13 cellular contexts compared by ENCODE assay signal in genomic region chr12:108667349-108667748, GRCh38. TPM values are rescaled to one million over a fixed set of nuclear protein-coding genes. Genes with fewer than 3 reads are reported as not detected.
A peak's percentile ranks its signal among the peaks of the same experiment; 100 is the strongest.
DNase-seq lines count a peak whose midpoint lies in the region; ATAC-seq and TF ChIP-seq lines count a peak whose summit lies in the region.
"Had no signal": no experiment of that assay in that cellular context is flagged by ENCODE, and none has a peak within 500 bp of the region (broad histone marks: within the 10 kb centered on the region; RNA-seq: fewer than 3 reads in every experiment).

No MANE protein-coding gene starts in this region.

- TF ChIP-seq CTCF in brain (conservative IDR thresholded peaks at IDR 0.05): no peak

- H3K9me3 Mint-ChIP-seq in IgD-negative memory B cell (no peaks in the 10 kb centered on the region), brain (no peaks in the 10 kb centered on the region)
- H3K9me3 Mint-ChIP-seq in naive thymus-derived CD4-positive, alpha-beta T cell: no peaks in the 10 kb centered on the region
- H3K9me3 Mint-ChIP-seq in activated T-cell treated with anti-CD3 and anti-CD28 coated beads, Interleukin-2, amount 50 U/mL, for 4 hours: no peaks in the 10 kb centered on the region
- H3K9me3 Mint-ChIP-seq: activated CD4-positive, alpha-beta memory T cell treated with anti-CD3 and anti-CD28 coated beads for 36 hours had no signal

- peaks cover 0 to 3% of the 10 kb centered on the region in 2 donors for H3K4me1 ChIP-seq in naive thymus-derived CD4-positive, alpha-beta T cell (ENCODE audit: control insufficient read depth in 2 of 2, insufficient read depth in 2 of 2, low read length in 2 of 2)

- no peak overlapping the region for H3K4me3 ChIP-seq in naive thymus-derived CD4-positive, alpha-beta T cell (ENCODE audit: low read length)

- H3K27ac Mint-ChIP-seq in IgD-negative memory B cell (peak overlapping the region in 2 of 3 donors; percentile 19 to 79), brain (peak overlapping the region; percentile 76 to 96 (median 81))
- no peak overlapping the region for H3K27ac Mint-ChIP-seq in naive thymus-derived CD4-positive, alpha-beta T cell
- H3K27ac Mint-ChIP-seq: activated CD4-positive, alpha-beta memory T cell treated with anti-CD3 and anti-CD28 coated beads for 36 hours had no signal

- intact Hi-C loops in naive thymus-derived CD4-positive, alpha-beta T cell (cut with micrococcal nuclease): loop anchor here in 1 of 2 donors (10.0 kb wide), 1 partner anchor 717 kb away; no protein-coding TSS in a partner anchor

- peak overlapping the region in 3 of 4 donors; percentile 0 to 67 (median 14) for H3K4me3 Mint-ChIP-seq in IgD-negative memory B cell
- H3K4me3 Mint-ChIP-seq in brain: peak overlapping the region in 2 of 5 experiments; percentile 11 to 24
- H3K4me3 Mint-ChIP-seq in naive thymus-derived CD4-positive, alpha-beta T cell: no peak overlapping the region
- H3K4me3 Mint-ChIP-seq in activated T-cell treated with anti-CD3 and anti-CD28 coated beads, Interleukin-2, amount 50 U/mL, for 4 hours: no peak overlapping the region
- H3K4me3 Mint-ChIP-seq: activated CD4-positive, alpha-beta memory T cell treated with anti-CD3 and anti-CD28 coated beads for 36 hours had no signal

- H3K4me1 Mint-ChIP-seq in IgD-negative memory B cell (peaks cover 38 to 54% (median 48%) of the 10 kb centered on the region in 3 donors), brain (peaks cover 89% of the 10 kb centered on the region)
- peaks cover 5 to 17% (median 12%) of the 10 kb centered on the region in 7 donors for H3K4me1 Mint-ChIP-seq in naive thymus-derived CD4-positive, alpha-beta T cell
- H3K4me1 Mint-ChIP-seq in activated T-cell treated with anti-CD3 and anti-CD28 coated beads, Interleukin-2, amount 50 U/mL, for 4 hours (ENCODE audit: low read depth): peaks cover 19% of the 10 kb centered on the region

- ATAC-seq in naive thymus-derived CD4-positive, alpha-beta T cell: peak; percentile 65
- ATAC-seq in GM21825 (IDR thresholded peaks at IDR 0.05; ENCODE audit: unreplicated experiment) (no peak), HG02938 (IDR thresholded peaks at IDR 0.05; ENCODE audit: unreplicated experiment) (no peak)
- ATAC-seq in activated T-cell treated with anti-CD3 and anti-CD28 coated beads, Interleukin-2, amount 50 U/mL, for 4 hours: no peak
- ATAC-seq: stimulated activated naive CD8-positive, alpha-beta T cell treated with anti-CD3 and anti-CD28 coated beads, Interleukin-15, Interleukin-2, amounts not matched to agents 100 U/mL and 50 U/mL, for 24 hours had no signal

- H3K27me3 Mint-ChIP-seq in IgD-negative memory B cell (no peaks in the 10 kb centered on the region), brain (no peaks in the 10 kb centered on the region)
- no peaks in the 10 kb centered on the region for H3K27me3 Mint-ChIP-seq in naive thymus-derived CD4-positive, alpha-beta T cell
- H3K27me3 Mint-ChIP-seq in activated T-cell treated with anti-CD3 and anti-CD28 coated beads, Interleukin-2, amount 50 U/mL, for 4 hours (ENCODE audit: low read depth): no peaks in the 10 kb centered on the region
- H3K27me3 Mint-ChIP-seq: activated CD4-positive, alpha-beta memory T cell treated with anti-CD3 and anti-CD28 coated beads for 36 hours had no signal

- DNase-seq in AML-193 (lab: John Stamatoyannopoulos, UW) (peak; percentile 31 to 47), AG20443 (ENCODE audit: low spot score) (no peak)
- no peak for DNase-seq in naive thymus-derived CD4-positive, alpha-beta T cell
- no peak for DNase-seq in activated T-cell treated with anti-CD3 and anti-CD28 coated beads, Interleukin-2, amount 50 U/mL, for 4 hours
- DNase-seq: activated CD4-positive, alpha-beta memory T cell treated with anti-CD3 and anti-CD28 coated beads for 36 hours; left cardiac atrium; NCI-H1694 treated with DMSO at 0.1 percent for 48 hours; SHP77; stimulated activated naive CD8-positive, alpha-beta T cell treated with anti-CD3 and anti-CD28 coated beads, Interleukin-15, Interleukin-2, amounts not matched to agents 100 U/mL and 50 U/mL, for 24 hours had no signal

- CTCF ChIA-PET in naive thymus-derived CD4-positive, alpha-beta T cell (lab: Charles Lee): interaction anchor here (1.2 to 6.5 kb wide), 6 partner anchors 12 to 139 kb away, joined by 3 to 145 read pairs (median 4); no protein-coding TSS in a partner anchor

- no peak overlapping the region for H3K27ac ChIP-seq in naive thymus-derived CD4-positive, alpha-beta T cell (ENCODE audit: low read depth, low read length)

- peaks cover 8% of the 10 kb centered on the region for H3K36me3 Mint-ChIP-seq in IgD-negative memory B cell
- H3K36me3 Mint-ChIP-seq in brain: peaks cover 36% of the 10 kb centered on the region
- no peaks in the 10 kb centered on the region for H3K36me3 Mint-ChIP-seq in naive thymus-derived CD4-positive, alpha-beta T cell
- H3K36me3 Mint-ChIP-seq in activated T-cell treated with anti-CD3 and anti-CD28 coated beads, Interleukin-2, amount 50 U/mL, for 4 hours (ENCODE audit: insufficient read depth): no peaks in the 10 kb centered on the region
- H3K36me3 Mint-ChIP-seq: activated CD4-positive, alpha-beta memory T cell treated with anti-CD3 and anti-CD28 coated beads for 36 hours had no signal

- no peaks in the 10 kb centered on the region for H3K9me3 ChIP-seq in naive thymus-derived CD4-positive, alpha-beta T cell (ENCODE audit: control insufficient read depth in 2 of 3, low read length in 3 of 3)

- POLR2A ChIA-PET in naive thymus-derived CD4-positive, alpha-beta T cell (lab: Charles Lee): interaction anchor here (1.9 kb wide), 1 partner anchor 136 kb away, joined by 6 read pairs; no protein-coding TSS in a partner anchor

- no peaks in the 10 kb centered on the region for H3K27me3 ChIP-seq in naive thymus-derived CD4-positive, alpha-beta T cell (ENCODE audit: control insufficient read depth in 2 of 2, insufficient read depth in 2 of 2, low read length in 2 of 2)

- H3K36me3 ChIP-seq in naive thymus-derived CD4-positive, alpha-beta T cell (ENCODE audit: control insufficient read depth in 2 of 3, insufficient read depth in 3 of 3, low read length in 3 of 3): no peaks in the 10 kb centered on the region

RNA-seq across cellular contexts. Expression of gene SELPLG, which starts 33.7 kb away (rescaled TPM):
- polyA plus RNA-seq in IgD-negative memory B cell: 37.0 TPM
- 8.1 TPM for polyA plus RNA-seq in brain (ENCODE audit: insufficient read depth, low read depth, low replicate concordance)
- 100 to 1,000 TPM in 4 of 5 experiments, 10 to 100 TPM in 1; 54.3 to 217 (median 154) TPM for total RNA-seq in naive thymus-derived CD4-positive, alpha-beta T cell
- 100 to 1,000 TPM; 530 to 831 TPM for polyA plus RNA-seq in naive thymus-derived CD4-positive, alpha-beta T cell
- total RNA-seq in activated T-cell treated with anti-CD3 and anti-CD28 coated beads, Interleukin-2, amount 50 U/mL, for 4 hours: 10 to 100 TPM; 16.8 to 19.0 (median 17.5) TPM

Comparison
In these comparisons a context has a peak if more than half of its experiments do, and no peak if none do; other contexts are left out.
1. DNase-seq: peak in AML-193 (2 of 2); none in naive thymus-derived CD4-positive, alpha-beta T cell (0 of 9), AG20443 (single experiment) and activated T-cell treated with anti-CD3 and anti-CD28 coated beads, Interleukin-2, amount 50 U/mL, for 4 hours (single experiment).
2. H3K27ac Mint-ChIP-seq: peak in IgD-negative memory B cell (2 of 3) and brain (5 of 5); none in naive thymus-derived CD4-positive, alpha-beta T cell (0 of 9).
3. H3K4me3 Mint-ChIP-seq: peak in IgD-negative memory B cell (3 of 4); none in naive thymus-derived CD4-positive, alpha-beta T cell (0 of 10) and activated T-cell treated with anti-CD3 and anti-CD28 coated beads, Interleukin-2, amount 50 U/mL, for 4 hours (single experiment).
4. RNA of gene SELPLG, which starts 33.7 kb away (polyA plus RNA-seq): 530 to 831 TPM in naive thymus-derived CD4-positive, alpha-beta T cell; 37.0 TPM in IgD-negative memory B cell (single experiment) and 8.1 TPM in brain (single experiment); every median in the first group is over 10 times any median in the second.